8 cellular contexts compared by ENCODE assay signal in genomic region chr13:51549050-51549449, GRCh38. TPM values are rescaled to one million over a fixed set of nuclear protein-coding genes. Genes with fewer than 3 reads are reported as not detected.
DNase-seq lines count a peak whose midpoint lies in the region; ATAC-seq and TF ChIP-seq lines count a peak whose summit lies in the region.

No MANE protein-coding gene starts in this region.

- H3K79me2 ChIP-seq in OCI-LY3 (ENCODE audit: low read length), result no peaks in the 10 kb centered on the region

- intact Hi-C loops in esophagus squamous epithelium (cut with DNase I), result no loop called here

- peak overlapping the region; percentile 28 for H3K4me3 ChIP-seq in OCI-LY3 (ENCODE audit: low read length)
- no peak overlapping the region for H3K4me3 ChIP-seq in neutrophil (ENCODE audit: low read depth in 1 of 2, low read length in 1 of 2)
- H3K4me3 ChIP-seq in esophagus squamous epithelium, result no peak overlapping the region

- H3K9me3 ChIP-seq in OCI-LY3 (ENCODE audit: insufficient read depth, low read length) (no peaks in the 10 kb centered on the region), neutrophil (no peaks in the 10 kb centered on the region), esophagus squamous epithelium (no peaks in the 10 kb centered on the region)

- H3K9ac ChIP-seq in OCI-LY3 (ENCODE audit: low read length), result peak overlapping the region; percentile 44

- no peak for DNase-seq in stimulated activated CD4-positive, alpha-beta T cell treated with anti-CD3 and anti-CD28 coated beads, Interleukin-4, amount 100 ng/mL, for 4 hours
- no peak for DNase-seq in NCI-H2029 treated with DMSO at 0.1 percent for 48 hours (lab: John Stamatoyannopoulos, UW)
- DNase-seq in esophagus squamous epithelium (lab: John Stamatoyannopoulos, UW), result no peak
- no peak for DNase-seq in activated CD8-positive, alpha-beta memory T cell treated with anti-CD3 and anti-CD28 coated beads, Interleukin-2, amount 50 U/mL, for 4 hours

- H3K27me3 ChIP-seq in OCI-LY3 (ENCODE audit: low read depth, low read length) (no peaks in the 10 kb centered on the region), neutrophil (no peaks in the 10 kb centered on the region), esophagus squamous epithelium (no peaks in the 10 kb centered on the region)

- ATAC-seq in GM18870 (IDR thresholded peaks at IDR 0.05; ENCODE audit: unreplicated experiment) (peak; percentile 71), HG02678 (IDR thresholded peaks at IDR 0.05; ENCODE audit: unreplicated experiment) (peak; percentile 67)

- peaks cover 60% of the 10 kb centered on the region for H3K4me1 ChIP-seq in OCI-LY3 (ENCODE audit: low read length)
- H3K4me1 ChIP-seq in neutrophil (ENCODE audit: control insufficient read depth in 1 of 2, insufficient read depth in 1 of 2, low read depth in 1 of 2, low read length in 1 of 2), result peaks cover 10 to 20% of the 10 kb centered on the region in 2 experiments
- peaks cover 3 to 14% (median 4%) of the 10 kb centered on the region in 3 donors for H3K4me1 ChIP-seq in esophagus squamous epithelium

- H4K20me1 ChIP-seq in OCI-LY3 (ENCODE audit: insufficient read depth, low read length), result no peaks in the 10 kb centered on the region

- TF ChIP-seq POLR2A in esophagus squamous epithelium (IDR thresholded peaks at IDR 0.05), result no peak

- H3K4me2 ChIP-seq in OCI-LY3 (ENCODE audit: low read length), result peak overlapping the region; percentile 60

- WGBS in esophagus squamous epithelium, 2 donors, result 47 to 70% methylated on average over 3 of the region's 3 CpGs

- H2AFZ ChIP-seq in OCI-LY3 (ENCODE audit: low read depth, low read length), result peak overlapping the region; percentile 23; the same call in 1 of the 2 replicates

- H3K36me3 ChIP-seq in OCI-LY3 (replicated peaks; ENCODE audit: low read depth, low read length) (no peaks in the 10 kb centered on the region), neutrophil (no peaks in the 10 kb centered on the region), esophagus squamous epithelium (no peaks in the 10 kb centered on the region)

- H3K27ac ChIP-seq in OCI-LY3 (ENCODE audit: low read length) (peak overlapping the region; percentile 82), neutrophil (peak overlapping the region; percentile 51), esophagus squamous epithelium (peak overlapping the region in 2 of 4 donors; percentile 11 to 37)

- TF ChIP-seq CTCF in OCI-LY3 (IDR thresholded peaks at IDR 0.05; ENCODE audit: low read depth, low read length) (no peak), neutrophil (IDR thresholded peaks at IDR 0.05) (no peak), esophagus squamous epithelium (IDR thresholded peaks at IDR 0.05) (no peak)

RNA-seq across cellular contexts. Expression of gene WDFY2, which starts 35.2 kb away (rescaled TPM):
- total RNA-seq in esophagus squamous epithelium, result 10 to 100 TPM in 3 of 4 donors, 1 to 10 TPM in 1; 7.7 to 23.3 (median 18.2) TPM
